In the genomic region with DNA sequence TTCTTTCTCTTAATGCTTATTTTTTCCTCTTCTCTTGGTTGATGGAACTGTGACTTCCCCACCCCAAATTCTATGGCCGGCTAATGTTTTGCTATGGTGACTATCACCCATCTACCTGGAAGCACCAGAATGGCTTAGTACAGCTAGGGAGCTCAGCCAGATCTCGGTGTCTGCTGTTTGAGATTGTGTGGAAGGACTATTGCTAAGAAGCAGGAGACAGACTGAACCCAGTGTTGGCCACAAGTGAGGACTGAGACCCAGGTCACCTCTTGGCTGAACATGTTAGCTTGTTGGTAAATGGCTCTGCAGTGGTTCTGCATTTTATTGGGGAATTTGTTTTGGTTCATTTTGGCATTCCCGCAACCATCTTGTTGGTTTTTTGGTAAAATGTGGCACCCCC, we compare ENCODE assay signal across 8 cellular contexts. TPM values are rescaled to one million over a fixed set of nuclear protein-coding genes. Genes with fewer than 3 reads are reported as not detected.
DNase-seq lines count a peak whose midpoint lies in the region; ATAC-seq, FAIRE-seq and TF ChIP-seq lines count a peak whose summit lies in the region.

No MANE protein-coding gene starts in this region.

- peak overlapping the region in 4 of 5 donors; percentile 17 to 94 (median 54) for H3K27ac ChIP-seq in adrenal gland
- H3K27ac ChIP-seq in HepG2 (ENCODE audit: extremely low read length, insufficient read depth, low read length), result no peak overlapping the region
- peak overlapping the region; percentile 95 to 99 for H3K27ac ChIP-seq in tibial artery

- peak overlapping the region; percentile 91 for H3K4me3 Mint-ChIP-seq in activated T-cell treated with anti-CD3 and anti-CD28 coated beads, Interleukin-2, amount 50 U/mL, for 4 hours

- no peaks in the 10 kb centered on the region for H3K9me3 Mint-ChIP-seq in activated T-cell treated with anti-CD3 and anti-CD28 coated beads, Interleukin-2, amount 50 U/mL, for 4 hours

- H3K9me3 ChIP-seq in adrenal gland (replicated peaks in 1 of 3) (no peaks in the 10 kb centered on the region), HepG2 (ENCODE audit: low read length) (no peaks in the 10 kb centered on the region), tibial artery (no peaks in the 10 kb centered on the region)

- no peaks in the 10 kb centered on the region for H3K27me3 Mint-ChIP-seq in activated T-cell treated with anti-CD3 and anti-CD28 coated beads, Interleukin-2, amount 50 U/mL, for 4 hours (ENCODE audit: low read depth)

- BruUV-seq in HepG2 (replicated peaks; lab: Mats Ljungman, UMichigan), result no TSS peak

- H3K4me1 Mint-ChIP-seq in activated T-cell treated with anti-CD3 and anti-CD28 coated beads, Interleukin-2, amount 50 U/mL, for 4 hours (ENCODE audit: low read depth), result peaks cover 69% of the 10 kb centered on the region

- in situ Hi-C loops in HepG2 (cut with HindIII; ENCODE audit: extremely low pct_ligation_motif_present, low pct_unique_long_range_greater_than_20kb), result loop anchor here (25.0 kb wide), 1 partner anchor 341 kb away; a partner anchor contains a TSS

- H3K4me2 ChIP-seq in HepG2 (ENCODE audit: low read depth, low read length), result peak overlapping the region; percentile 91

- TF ChIP-seq CTCF in adrenal gland (IDR thresholded peaks at IDR 0.05) (no peak), HepG2 (CRISPR knock-in tag; IDR thresholded peaks at IDR 0.05) (no peak), tibial artery (IDR thresholded peaks at IDR 0.05) (no peak)

- 39 to 48% (median 44%) methylated on average over 3 of the region's 3 CpGs for WGBS in adrenal gland, 4 donors
- 24% methylated on average over 3 of the region's 3 CpGs for WGBS in HepG2 (ENCODE audit: low lambda C conversion rate)

- H2AFZ ChIP-seq in HepG2 (ENCODE audit: low read length), result no peak overlapping the region

- ATAC-seq in activated T-cell treated with anti-CD3 and anti-CD28 coated beads, Interleukin-2, amount 50 U/mL, for 4 hours, result no peak
- ATAC-seq in HepG2 (no peak), GM18498 (IDR thresholded peaks at IDR 0.05; ENCODE audit: unreplicated experiment) (no peak), HG02981 (IDR thresholded peaks at IDR 0.05; ENCODE audit: unreplicated experiment) (no peak)

- CTCF ChIA-PET in HepG2 (lab: Yijun Ruan, JAX; ENCODE audit: low intra/inter-chr PET ratio, low total read pairs), result no interaction called here

- H3K27me3 ChIP-seq in adrenal gland, result no peaks in the 10 kb centered on the region
- H3K27me3 ChIP-seq in HepG2 (ENCODE audit: control insufficient read depth in 1 of 2, insufficient read depth in 2 of 2, low read length in 2 of 2), result no peaks in the 10 kb centered on the region
- no peaks in the 10 kb centered on the region for H3K27me3 ChIP-seq in tibial artery

- TF ChIP-seq EP300 in HepG2 (IDR thresholded peaks at IDR 0.05; ENCODE audit: low read depth in 2 of 2, low read length in 2 of 2), result no peak
- no peak for TF ChIP-seq EP300 in HepG2 (CRISPR knock-in tag; IDR thresholded peaks at IDR 0.05; ENCODE audit: borderline replicate concordance)

- H3K79me2 ChIP-seq in HepG2 (ENCODE audit: insufficient read depth, low read length), result peaks cover 63% of the 10 kb centered on the region

- H3K4me3 ChIP-seq in adrenal gland, result peak overlapping the region in 1 of 4 donors; percentile 97
- peak overlapping the region; percentile 40 to 73 (median 51) for H3K4me3 ChIP-seq in HepG2 (replicated peaks in 1 of 3; ENCODE audit: insufficient read depth in 1 of 3, low read depth in 2 of 3, low read length in 3 of 3)
- H3K4me3 ChIP-seq in tibial artery, result peak overlapping the region; percentile 83 to 86

- intact Hi-C loops in adrenal gland (cut with DNase I) (loop anchor here in 1 of 2 donors (10.0 kb wide), 1 partner anchor 78 kb away; no protein-coding TSS in a partner anchor), HepG2 (cut with micrococcal nuclease; ENCODE audit: unreplicated experiment) (no loop called here), tibial artery (cut with DNase I; ENCODE audit: low total_unique reads) (no loop called here)

- POLR2A ChIA-PET in HepG2 (lab: Yijun Ruan, JAX), result interaction anchor here (0.6 to 2.6 kb wide), 2 partner anchors 16 to 23 kb away, joined by 3 to 18 read pairs; no protein-coding TSS in a partner anchor

- H3K36me3 Mint-ChIP-seq in activated T-cell treated with anti-CD3 and anti-CD28 coated beads, Interleukin-2, amount 50 U/mL, for 4 hours (ENCODE audit: insufficient read depth), result peaks cover 3% of the 10 kb centered on the region

- H3K36me3 ChIP-seq in adrenal gland (replicated peaks in 1 of 2) (no peaks in the 10 kb centered on the region), HepG2 (replicated peaks in 1 of 2; ENCODE audit: control insufficient read depth in 1 of 2, insufficient read depth in 2 of 2, low read length in 2 of 2) (peaks cover 3 to 5% of the 10 kb centered on the region in 2 experiments; a peak in 3 of 5 replicates), tibial artery (no peaks in the 10 kb centered on the region)

- TF ChIP-seq POLR2A in adrenal gland (IDR thresholded peaks at IDR 0.05) (no peak), HepG2 (IDR thresholded peaks at IDR 0.05; ENCODE audit: insufficient read depth in 1 of 2, low read depth in 2 of 2, low read length in 2 of 2) (no peak)

- H4K20me1 ChIP-seq in HepG2 (ENCODE audit: insufficient read depth, low read length), result peaks cover 51% of the 10 kb centered on the region

- TF ChIP-seq RAD21 in HepG2 (CRISPR knock-in tag; IDR thresholded peaks at IDR 0.05), result no peak

- FAIRE-seq in HepG2 (lab: Jason Lieb, UNC), result no peak

- H3K9ac ChIP-seq in HepG2 (ENCODE audit: insufficient read depth, low read depth, low read length), result peak overlapping the region; percentile 63

- H3K4me1 ChIP-seq in adrenal gland (replicated peaks in 1 of 2), result peaks cover 41 to 70% of the 10 kb centered on the region in 2 donors
- peaks cover 64% of the 10 kb centered on the region for H3K4me1 ChIP-seq in HepG2 (ENCODE audit: insufficient read depth, low read length)
- H3K4me1 ChIP-seq in tibial artery, result peaks cover 5 to 70% (median 59%) of the 10 kb centered on the region in 4 donors

- DNase-seq in activated T-cell treated with anti-CD3 and anti-CD28 coated beads, Interleukin-2, amount 50 U/mL, for 4 hours, result no peak
- no peak for DNase-seq in activated T-cell treated with anti-CD3 and anti-CD28 coated beads, Interleukin-2, amount 50 U/mL, for 1 hour
- DNase-seq in adrenal gland (no peak), HepG2 (ENCODE audit: low spot score) (no peak), tibial artery (no peak), NCI-H82 treated with DMSO at 0.1 percent for 48 hours (lab: John Stamatoyannopoulos, UW; ENCODE audit: unreplicated experiment) (no peak)

TF ChIP-seq in HepG2, 621 proteins besides CTCF, POLR2A, EP300 and RAD21:
- TF ChIP-seq, protein P1, sequence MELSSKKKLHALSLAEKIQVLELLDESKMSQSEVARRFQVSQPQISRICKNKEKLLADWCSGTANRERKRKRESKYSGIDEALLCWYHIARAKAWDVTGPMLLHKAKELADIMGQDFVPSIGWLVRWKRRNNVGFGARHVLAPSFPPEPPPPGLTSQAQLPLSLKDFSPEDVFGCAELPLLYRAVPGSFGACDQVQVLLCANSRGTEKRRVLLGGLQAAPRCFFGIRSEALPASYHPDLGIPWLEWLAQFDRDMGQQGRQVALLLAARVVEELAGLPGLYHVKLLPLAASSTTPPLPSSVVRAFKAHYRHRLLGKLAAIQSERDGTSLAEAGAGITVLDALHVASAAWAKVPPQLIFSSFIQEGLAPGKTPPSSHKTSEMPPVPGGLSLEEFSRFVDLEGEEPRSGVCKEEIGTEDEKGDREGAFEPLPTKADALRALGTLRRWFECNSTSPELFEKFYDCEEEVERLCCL (CRISPR knock-in tag; IDR thresholded peaks at IDR 0.05; ENCODE audit: borderline replicate concordance), result no peak

RNA-seq across cellular contexts. Expression of a gene that starts 2.7 kb away (rescaled TPM):
- 100 to 1,000 TPM in 1 of 3 donors, 10 to 100 TPM in 2; 89.7 to 102 (median 92.2) TPM for total RNA-seq in activated T-cell treated with anti-CD3 and anti-CD28 coated beads, Interleukin-2, amount 50 U/mL, for 4 hours
- total RNA-seq in adrenal gland, result 100 to 1,000 TPM; 109 to 255 (median 161) TPM
- polyA plus RNA-seq in adrenal gland, result 100 to 1,000 TPM in 1 of 3 donors, 10 to 100 TPM in 2; 56.9 to 141 (median 98.1) TPM
- total RNA-seq in HepG2 (2016; rRNA removed; fragmentation: Illumina TruSeq; extraction: Trizol), result 37.4 TPM in 2 replicates
- total RNA-seq in HepG2 (2016; cell fraction: cytosol; rRNA removed; fragmentation: Illumina TruSeq; extraction: Trizol; ENCODE audit: low read depth), result 20.7 and 24.3 TPM in 2 replicates
- total RNA-seq in HepG2 (2016; cell fraction: insoluble cytoplasmic fraction; rRNA removed; fragmentation: Illumina TruSeq; extraction: Trizol), result 27.7 and 37.0 TPM in 2 replicates
- total RNA-seq in HepG2 (2016; cell fraction: membrane; rRNA removed; fragmentation: Illumina TruSeq; extraction: Trizol), result 20.9 TPM in 2 replicates
- total RNA-seq in HepG2 (2016; cell fraction: nucleus; rRNA removed; fragmentation: Illumina TruSeq; extraction: Trizol), result 41.7 and 49.5 TPM in 2 replicates
- 18.9 and 20.8 TPM in 2 replicates for polyA plus RNA-seq in HepG2 (2011; rRNA removed)
- polyA plus RNA-seq in HepG2 (2011; cell fraction: cytosol; rRNA removed), result 11.9 and 12.5 TPM in 2 replicates
- polyA plus RNA-seq in HepG2 (2011; cell fraction: nucleus; rRNA removed), result 87.0 and 122 TPM in 2 replicates
- 55.6 and 57.4 TPM in 2 replicates for polyA plus RNA-seq in HepG2 (2012)
- polyA plus RNA-seq in HepG2 (2016; cell fraction: cytosol; fragmentation: Illumina TruSeq; extraction: Trizol; ENCODE audit: low read depth), result 4.0 TPM in 2 replicates
- polyA plus RNA-seq in HepG2 (2016; cell fraction: insoluble cytoplasmic fraction; fragmentation: Illumina TruSeq; extraction: Trizol; ENCODE audit: low read depth), result 25.0 and 33.7 TPM in 2 replicates
- polyA plus RNA-seq in HepG2 (2016; cell fraction: membrane; fragmentation: Illumina TruSeq; extraction: Trizol; ENCODE audit: low read depth), result 8.5 and 10.2 TPM in 2 replicates
- 100 and 106 TPM in 2 replicates for polyA plus RNA-seq in HepG2 (2016; cell fraction: nucleus; fragmentation: Illumina TruSeq; extraction: Trizol; ENCODE audit: insufficient read depth, low read depth)
- polyA minus RNA-seq in HepG2 (2011; rRNA and poly(A)+ RNA removed; ENCODE audit: low replicate concordance), result 72.0 and 116 TPM in 2 replicates
- polyA minus RNA-seq in HepG2 (2011; cell fraction: cytosol; rRNA and poly(A)+ RNA removed), result 23.3 and 31.5 TPM in 2 replicates
- 52.6 and 56.1 TPM in 2 replicates for polyA minus RNA-seq in HepG2 (2011; cell fraction: nucleus; rRNA and poly(A)+ RNA removed)
